Comparison of ENCODE assay signal across 16 cellular contexts in genomic region chr6:119436583-119436982, GRCh38.
"Had no signal": no experiment of that assay in that cellular context is flagged by ENCODE, and none has a peak within 500 bp of the region (broad histone marks: within the 10 kb centered on the region; RNA-seq: fewer than 3 reads in every experiment).

No MANE protein-coding gene starts in this region.

- ATAC-seq: foreskin keratinocyte; lower lobe of right lung; naive thymus-derived CD8-positive, alpha-beta T cell; sciatic nerve; stimulated activated naive B cell treated with anti-CD40 and anti-IgM and Interleukin-4, amounts not matched to agents 10 μg/mL and 1 μg/mL and 100 μg/mL, for 72 hours; stimulated activated naive CD8-positive, alpha-beta T cell treated with anti-CD3 and anti-CD28 coated beads, Interleukin-15, amount 100 ng/mL, for 72 hours had no signal

- DNase-seq: colonic mucosa; dermis blood vessel endothelial cell; erythroblast; foreskin keratinocyte; immature natural killer cell; left ventricle myocardium inferior; lower lobe of right lung; naive thymus-derived CD8-positive, alpha-beta T cell; posterior cingulate gyrus; stimulated activated CD4-positive, alpha-beta T cell treated with anti-CD3 and anti-CD28 coated beads, Interleukin-2, amount 100 ng/mL, for 24 hours; stimulated activated CD4-positive, alpha-beta T cell treated with anti-CD3 and anti-CD28 coated beads, Interleukin-4, amount 100 ng/mL, for 4 hours; stimulated activated naive B cell treated with anti-CD40 and anti-IgM and Interleukin-4, amounts not matched to agents 10 μg/mL and 1 μg/mL and 100 μg/mL, for 72 hours; stimulated activated naive CD8-positive, alpha-beta T cell treated with anti-CD3 and anti-CD28 coated beads, Interleukin-15, amount 100 ng/mL, for 72 hours; testis; transverse colon had no signal
